Comparison of ENCODE assay signal across 28 cellular contexts in the genomic region with DNA sequence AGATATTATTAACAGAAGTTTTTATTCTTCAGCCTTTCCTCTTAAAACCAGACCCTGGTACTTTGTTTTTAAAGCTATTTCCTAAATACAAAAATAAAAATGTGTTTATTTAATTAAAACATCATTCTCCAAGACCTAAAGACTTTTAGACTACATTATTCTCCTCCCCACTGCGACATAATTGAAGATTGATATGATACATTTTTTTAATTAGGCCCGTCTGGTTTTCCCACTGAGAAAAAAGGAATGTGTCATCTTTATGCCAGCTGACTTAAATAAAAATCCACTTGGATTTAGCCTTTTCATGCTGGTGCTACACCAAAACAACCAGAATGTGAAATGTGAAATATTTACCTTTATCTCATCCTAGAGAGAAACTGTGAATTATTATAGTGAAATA.
"Had no signal": no experiment of that assay in that cellular context is flagged by ENCODE, and none has a peak within 500 bp of the region (broad histone marks: within the 10 kb centered on the region; RNA-seq: fewer than 3 reads in every experiment).

No MANE protein-coding gene starts in this region.

- H3K27ac Mint-ChIP-seq: natural killer cell; nephron; neural progenitor cell; stimulated activated effector memory CD8-positive, alpha-beta T cell treated with anti-CD3 and anti-CD28 coated beads, Interleukin-12 subunit alpha, Interleukin-12 subunit beta, amount 100 ng/mL, for 72 hours; stimulated activated naive B cell treated with anti-CD40 and anti-IgM and Interleukin-4, amounts not matched to agents 10 μg/mL and 1 μg/mL and 100 μg/mL, for 72 hours; stimulated activated naive CD8-positive, alpha-beta T cell treated with anti-CD3 and anti-CD28 coated beads, Interleukin-15, Interleukin-2, amounts not matched to agents 100 ng/mL and 50 ng/mL, for 24 hours had no signal

- H3K36me3 ChIP-seq: neural progenitor cell, ovary, right lobe of liver, sigmoid colon, stomach, thoracic aorta, thyroid gland, tibial nerve, upper lobe of left lung, vagina had no signal

- DNase-seq: natural killer cell; occipital lobe; ovary; posterior cingulate gyrus; psoas muscle; right cardiac atrium; right lobe of liver; sigmoid colon; small intestine; stimulated activated CD4-positive, alpha-beta T cell treated with anti-CD3 and anti-CD28 coated beads, Interleukin-15, amount 100 ng/mL, for 24 hours; stimulated activated CD4-positive, alpha-beta T cell treated with anti-CD3 and anti-CD28 coated beads, Interleukin-2, amount 100 ng/mL, for 24 hours; stimulated activated CD4-positive, alpha-beta T cell treated with anti-CD3 and anti-CD28 coated beads, Interleukin-2, amount 100 ng/mL, for 48 hours; stimulated activated CD4-positive, alpha-beta T cell treated with anti-CD3 and anti-CD28 coated beads, Interleukin-4, amount 100 ng/mL, for 24 hours; stimulated activated naive B cell treated with anti-CD40 and anti-IgM and Interleukin-4, amounts not matched to agents 10 μg/mL and 1 μg/mL and 100 μg/mL, for 72 hours; stimulated activated naive CD4-positive, alpha-beta T cell treated with Interleukin-2 at 50 U/mL for 16 hours; stomach; thyroid gland; trophoblast cell; upper lobe of left lung had no signal

- H3K79me2 ChIP-seq: parathyroid adenoma had no signal

- H2AFZ ChIP-seq: neural progenitor cell, parathyroid adenoma had no signal

- H3K4me3 ChIP-seq: neural progenitor cell, ovary, psoas muscle, right lobe of liver, sigmoid colon, stomach, thoracic aorta, thyroid gland, tibial nerve, upper lobe of left lung, vagina had no signal

- H3K36me3 Mint-ChIP-seq: natural killer cell; neural progenitor cell; stimulated activated effector memory CD8-positive, alpha-beta T cell treated with anti-CD3 and anti-CD28 coated beads, Interleukin-12 subunit alpha, Interleukin-12 subunit beta, amount 100 ng/mL, for 72 hours; stimulated activated naive B cell treated with anti-CD40 and anti-IgM and Interleukin-4, amounts not matched to agents 10 μg/mL and 1 μg/mL and 100 μg/mL, for 72 hours had no signal

- H3K9me3 ChIP-seq: ovary, psoas muscle, right lobe of liver, sigmoid colon, stomach, thoracic aorta, thyroid gland, tibial nerve, upper lobe of left lung, vagina had no signal

- H3K4me1 Mint-ChIP-seq: natural killer cell; neural progenitor cell; stimulated activated effector memory CD8-positive, alpha-beta T cell treated with anti-CD3 and anti-CD28 coated beads, Interleukin-12 subunit alpha, Interleukin-12 subunit beta, amount 100 ng/mL, for 72 hours; stimulated activated naive B cell treated with anti-CD40 and anti-IgM and Interleukin-4, amounts not matched to agents 10 μg/mL and 1 μg/mL and 100 μg/mL, for 72 hours had no signal

- H3K27ac ChIP-seq: neural progenitor cell, ovary, parathyroid adenoma, psoas muscle, right lobe of liver, sigmoid colon, stomach, thoracic aorta, thyroid gland, tibial nerve, upper lobe of left lung, vagina had no signal

- H3K4me3 Mint-ChIP-seq: natural killer cell; nephron; neural progenitor cell; stimulated activated effector memory CD8-positive, alpha-beta T cell treated with anti-CD3 and anti-CD28 coated beads, Interleukin-12 subunit alpha, Interleukin-12 subunit beta, amount 100 ng/mL, for 72 hours; stimulated activated naive B cell treated with anti-CD40 and anti-IgM and Interleukin-4, amounts not matched to agents 10 μg/mL and 1 μg/mL and 100 μg/mL, for 72 hours; stimulated activated naive CD8-positive, alpha-beta T cell treated with anti-CD3 and anti-CD28 coated beads, Interleukin-15, Interleukin-2, amounts not matched to agents 100 ng/mL and 50 ng/mL, for 24 hours had no signal

- H3K27me3 ChIP-seq: neural progenitor cell, ovary, right lobe of liver, sigmoid colon, stomach, thyroid gland, tibial nerve, upper lobe of left lung, vagina had no signal

- H3K27me3 Mint-ChIP-seq: progenitor cell of endocrine pancreas had no signal

- H3K4me1 ChIP-seq: parathyroid adenoma, psoas muscle, sigmoid colon, thyroid gland, tibial nerve, upper lobe of left lung, vagina had no signal

- H3K9ac ChIP-seq: neural progenitor cell, parathyroid adenoma had no signal

- H3K4me2 ChIP-seq: neural progenitor cell had no signal

- H3K9me3 Mint-ChIP-seq: natural killer cell; nephron; neural progenitor cell; stimulated activated effector memory CD8-positive, alpha-beta T cell treated with anti-CD3 and anti-CD28 coated beads, Interleukin-12 subunit alpha, Interleukin-12 subunit beta, amount 100 ng/mL, for 72 hours; stimulated activated naive B cell treated with anti-CD40 and anti-IgM and Interleukin-4, amounts not matched to agents 10 μg/mL and 1 μg/mL and 100 μg/mL, for 72 hours; stimulated activated naive CD8-positive, alpha-beta T cell treated with anti-CD3 and anti-CD28 coated beads, Interleukin-15, Interleukin-2, amounts not matched to agents 100 ng/mL and 50 ng/mL, for 24 hours had no signal
